Comparison of ENCODE assay signal across 8 cellular contexts in the genomic region with DNA sequence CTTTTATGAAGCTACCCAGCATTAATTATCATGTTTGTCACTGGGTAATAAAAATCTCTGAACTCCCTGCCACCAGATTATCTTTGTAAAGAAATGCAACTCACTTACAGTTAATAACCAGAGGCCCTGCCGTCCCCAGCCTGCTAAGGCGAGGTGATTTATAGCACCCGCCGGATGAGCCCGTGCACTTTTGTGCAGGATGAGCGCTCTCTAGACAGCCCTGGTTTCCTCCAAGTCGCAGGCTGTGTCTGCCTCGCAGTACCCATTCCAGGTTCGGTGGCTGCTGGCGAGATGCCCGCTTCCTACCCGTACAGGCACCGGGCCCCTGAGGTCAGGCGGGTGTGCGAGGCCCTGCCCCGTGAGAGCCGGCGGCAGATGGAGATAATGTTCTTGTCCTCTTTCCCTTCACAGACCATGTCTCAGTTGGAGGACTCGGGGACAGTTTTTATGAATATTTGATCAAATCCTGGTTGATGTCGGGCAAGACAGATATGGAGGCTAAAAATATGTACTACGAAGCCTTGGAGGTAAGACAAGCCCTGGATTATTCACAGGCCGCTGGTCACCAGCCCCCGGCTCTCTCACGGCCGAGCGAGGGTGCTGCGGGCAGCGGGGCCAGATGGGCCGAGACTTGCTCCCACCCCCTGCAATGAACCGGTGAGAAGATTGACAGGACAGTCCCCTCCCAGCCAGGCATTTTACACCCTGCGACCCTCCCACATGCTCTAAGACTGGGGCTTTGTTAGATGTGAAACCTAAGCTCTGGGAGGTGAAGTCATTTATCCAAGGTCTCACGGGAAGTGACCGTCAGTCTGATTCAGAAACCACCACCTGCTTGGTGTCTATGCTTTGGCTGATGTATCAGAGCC. TPM values are rescaled to one million over a fixed set of nuclear protein-coding genes. Genes with fewer than 3 reads are reported as not detected.
DNase-seq lines count a peak whose midpoint lies in the region; ATAC-seq and TF ChIP-seq lines count a peak whose summit lies in the region.

No MANE protein-coding gene starts in this region.

- CTCF ChIA-PET in HEK293T (lab: Yijun Ruan, JAX) = interaction anchor here (0.8 kb wide), 1 partner anchor 23 kb away, joined by 3 read pairs; no protein-coding TSS in a partner anchor
- CTCF ChIA-PET in MCF 10A (lab: Yijun Ruan, JAX) = interaction anchor here (0.8 to 1.3 kb wide), 2 partner anchors 22 to 223 kb away, joined by 3 to 4 read pairs; no protein-coding TSS in a partner anchor

- no TSS peak for BruUV-seq in MCF 10A (replicated peaks; lab: Mats Ljungman, UMichigan)

- H3K27ac Mint-ChIP-seq in glutamatergic neuron (ENCODE audit: unreplicated experiment) (peak overlapping the region; percentile 97), MCF 10A (ENCODE audit: low read depth, unreplicated experiment) (no peak overlapping the region)

- H3K4me3 ChIP-seq in skeletal muscle tissue (ENCODE audit: low read length in 3 of 3) = peak overlapping the region; percentile 14 to 63 (median 25)

- POLR2A ChIA-PET in HEK293T (lab: Yijun Ruan, JAX) = interaction anchor here (0.6 to 0.9 kb wide), 2 partner anchors 14 to 20 kb away, joined by 3 read pairs; no protein-coding TSS in a partner anchor
- POLR2A ChIA-PET in MCF 10A (lab: Yijun Ruan, JAX) = no interaction called here

- no peaks in the 10 kb centered on the region for H3K36me3 Mint-ChIP-seq in glutamatergic neuron (ENCODE audit: unreplicated experiment)
- no peaks in the 10 kb centered on the region for H3K36me3 Mint-ChIP-seq in MCF 10A (ENCODE audit: insufficient read depth, unreplicated experiment)

- H3K4me1 Mint-ChIP-seq in glutamatergic neuron (ENCODE audit: low read depth, unreplicated experiment) (peaks cover 47% of the 10 kb centered on the region), MCF 10A (ENCODE audit: insufficient read depth, unreplicated experiment) (peaks cover 6% of the 10 kb centered on the region)

- peaks cover 4 to 14% (median 5%) of the 10 kb centered on the region in 3 donors for H3K36me3 ChIP-seq in skeletal muscle tissue (ENCODE audit: control insufficient read depth in 3 of 3, insufficient read depth in 3 of 3, low read length in 3 of 3)

- TF ChIP-seq CTCF in glutamatergic neuron (IDR thresholded peaks at IDR 0.05; ENCODE audit: partially characterized antibody, unreplicated experiment) (no peak), MCF 10A (IDR thresholded peaks at IDR 0.05; ENCODE audit: unreplicated experiment) (no peak)

- peak overlapping the region; percentile 48 for H3K27ac ChIP-seq in skeletal muscle tissue (ENCODE audit: low read depth, low read length)

- no peaks in the 10 kb centered on the region for H3K9me3 ChIP-seq in skeletal muscle tissue (ENCODE audit: control insufficient read depth in 3 of 3, low read length in 3 of 3)

- H3K4me1 ChIP-seq in skeletal muscle tissue (ENCODE audit: control insufficient read depth in 3 of 3, insufficient read depth in 3 of 3, low read length in 3 of 3) = peaks cover 29 to 68% (median 53%) of the 10 kb centered on the region in 3 donors

- DNase-seq in HEK293T (ENCODE audit: extremely low spot score) (peak; percentile 67), SHP77 (lab: John Stamatoyannopoulos, UW) (peak; percentile 9 to 51), glutamatergic neuron (peak; percentile 82), inferior parietal cortex (ENCODE audit: extremely low spot score) (no peak), MCF 10A (ENCODE audit: unreplicated experiment) (no peak)

- H3K4me3 Mint-ChIP-seq in glutamatergic neuron (ENCODE audit: unreplicated experiment) = peak overlapping the region; percentile 69
- H3K4me3 Mint-ChIP-seq in MCF 10A (ENCODE audit: unreplicated experiment) = no peak overlapping the region

- H3K27me3 Mint-ChIP-seq in glutamatergic neuron (ENCODE audit: unreplicated experiment) (peaks cover 2% of the 10 kb centered on the region), MCF 10A (ENCODE audit: insufficient read depth, unreplicated experiment) (no peaks in the 10 kb centered on the region)

- ATAC-seq in HG03457 (IDR thresholded peaks at IDR 0.05; ENCODE audit: unreplicated experiment) (no peak), GM18868 (IDR thresholded peaks at IDR 0.05; ENCODE audit: unreplicated experiment) (no peak)

- no peaks in the 10 kb centered on the region for H3K27me3 ChIP-seq in skeletal muscle tissue (ENCODE audit: control insufficient read depth in 3 of 3, insufficient read depth in 3 of 3, low read length in 3 of 3)

- intact Hi-C loops in MCF 10A (cut with micrococcal nuclease) = no loop called here

- peak overlapping the region; percentile 12 to 76 (median 28) for H3K9ac ChIP-seq in skeletal muscle tissue (ENCODE audit: low read depth in 1 of 3, low read length in 3 of 3)

- peaks cover 7% of the 10 kb centered on the region for H3K9me3 Mint-ChIP-seq in glutamatergic neuron (ENCODE audit: unreplicated experiment)
- H3K9me3 Mint-ChIP-seq in MCF 10A (ENCODE audit: unreplicated experiment) = no peaks in the 10 kb centered on the region

TF ChIP-seq in HEK293T, 16 proteins besides CTCF, POLR2A, EP300 and RAD21:
- TF ChIP-seq, protein P1, sequence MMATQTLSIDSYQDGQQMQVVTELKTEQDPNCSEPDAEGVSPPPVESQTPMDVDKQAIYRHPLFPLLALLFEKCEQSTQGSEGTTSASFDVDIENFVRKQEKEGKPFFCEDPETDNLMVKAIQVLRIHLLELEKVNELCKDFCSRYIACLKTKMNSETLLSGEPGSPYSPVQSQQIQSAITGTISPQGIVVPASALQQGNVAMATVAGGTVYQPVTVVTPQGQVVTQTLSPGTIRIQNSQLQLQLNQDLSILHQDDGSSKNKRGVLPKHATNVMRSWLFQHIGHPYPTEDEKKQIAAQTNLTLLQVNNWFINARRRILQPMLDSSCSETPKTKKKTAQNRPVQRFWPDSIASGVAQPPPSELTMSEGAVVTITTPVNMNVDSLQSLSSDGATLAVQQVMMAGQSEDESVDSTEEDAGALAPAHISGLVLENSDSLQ (IDR thresholded peaks at IDR 0.05) = peak; percentile 96
- TF ChIP-seq HDGF (IDR thresholded peaks at IDR 0.05; ENCODE audit: borderline replicate concordance) (no peak), CTBP1 (IDR thresholded peaks at IDR 0.05; ENCODE audit: borderline replicate concordance) (0 out of 2 replicates have a peak, but pooled peaks have one; percentile 67)

RNA-seq across cellular contexts. Expression of a gene that starts 28.5 kb away (rescaled TPM):
- total RNA-seq in glutamatergic neuron (ENCODE audit: unreplicated experiment) = 79.8 TPM
- total RNA-seq in skeletal muscle tissue = 9.9 TPM
- total RNA-seq in MCF 10A (2022) = 21.8 and 25.5 TPM in 2 replicates

RNA-seq across cellular contexts. Expression of a gene that starts 48.3 kb away (rescaled TPM):
- total RNA-seq in glutamatergic neuron (ENCODE audit: unreplicated experiment) (70.4 TPM), skeletal muscle tissue (35.0 TPM), MCF 10A (2022) (39.3 and 42.2 TPM in 2 replicates)

Comparison
In these comparisons a context has a peak if more than half of its experiments do, and no peak if none do; other contexts are left out.
1. DNase-seq: peak in HEK293T (single experiment), SHP77 (2 of 2) and glutamatergic neuron (single experiment); none in inferior parietal cortex (single experiment) and MCF 10A (single experiment).